In the genomic region with DNA sequence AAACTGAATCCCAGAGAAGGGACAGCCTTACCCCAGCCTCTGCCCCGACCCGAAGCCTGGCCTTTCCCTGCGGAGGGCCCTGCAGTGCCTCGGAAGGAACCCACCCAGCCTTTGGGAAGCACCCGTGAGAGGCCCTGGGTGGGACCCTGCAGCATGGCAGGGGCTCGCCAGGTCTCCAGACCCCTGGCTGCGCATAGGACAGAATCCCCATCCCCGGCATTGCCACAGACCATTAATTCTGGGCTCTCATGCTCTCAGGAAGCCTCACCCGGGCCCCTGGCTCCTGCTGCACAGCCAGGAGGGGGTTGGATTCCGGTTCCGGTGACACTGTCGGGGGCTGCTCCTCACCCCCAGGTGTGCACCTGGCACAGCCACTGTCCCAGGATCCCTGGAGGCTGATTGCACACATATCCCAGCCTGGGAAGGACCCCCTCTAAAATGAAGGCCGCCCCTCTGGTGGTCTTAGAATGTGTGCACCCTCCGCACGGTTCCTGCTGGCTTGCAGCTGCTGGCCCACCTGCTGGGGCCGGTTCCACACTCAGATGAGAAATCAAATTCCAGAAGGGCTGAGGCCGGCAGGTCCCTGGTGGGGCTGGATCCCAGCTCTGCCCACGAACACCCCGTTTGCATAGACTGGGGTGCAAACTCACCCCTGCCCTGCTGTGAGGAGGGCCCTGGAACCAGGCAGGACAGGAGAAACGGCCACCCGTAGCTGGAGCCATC, we compare ENCODE assay signal across 13 cellular contexts. TPM values are rescaled to one million over a fixed set of nuclear protein-coding genes. Genes with fewer than 3 reads are reported as not detected.
A peak's percentile ranks its signal among the peaks of the same experiment; 100 is the strongest.
DNase-seq lines count a peak whose midpoint lies in the region; ATAC-seq and TF ChIP-seq lines count a peak whose summit lies in the region.
"Had no signal": no experiment of that assay in that cellular context is flagged by ENCODE, and none has a peak within 500 bp of the region (broad histone marks: within the 10 kb centered on the region; RNA-seq: fewer than 3 reads in every experiment).

No MANE protein-coding gene starts in this region.

- CTCF ChIA-PET in PC-9 (lab: Charles Lee) = interaction anchor here (0.5 kb wide), 1 partner anchor 41 kb away, joined by 3 read pairs; no protein-coding TSS in a partner anchor

- TF ChIP-seq EP300 in sigmoid colon (IDR thresholded peaks at IDR 0.05) = no peak

- no peaks in the 10 kb centered on the region for H3K79me2 ChIP-seq in PC-9 (ENCODE audit: low read depth)

- DNase-seq in DMS79 (lab: John Stamatoyannopoulos, UW) (peak; percentile 32), PC-9 (no peak), esophagus squamous epithelium (lab: John Stamatoyannopoulos, UW) (no peak), sigmoid colon (no peak), NCI-H1436 (lab: John Stamatoyannopoulos, UW) (no peak), SHP77 treated with DMSO at 0.1 percent for 48 hours (lab: John Stamatoyannopoulos, UW) (no peak)
- DNase-seq in activated CD4-positive, alpha-beta T cell treated with anti-CD3 and anti-CD28 coated beads, Interleukin-2, amount 50 U/mL, for 1 hour = no peak
- DNase-seq: activated CD4-positive, alpha-beta T cell treated with anti-CD3 and anti-CD28 coated beads, Interleukin-2, amount 50 U/mL, for 4 hours; aorta; islet precursor cell; naive B cell; stimulated activated CD4-positive, alpha-beta T cell treated with anti-CD3 and anti-CD28 coated beads, Interleukin-4, amount 100 ng/mL, for 1 hour had no signal

- TSS peak; percentile 30 for BruUV-seq in PC-9 (replicated peaks; lab: Mats Ljungman, UMichigan)

- H3K27ac ChIP-seq in PC-9 (no peak overlapping the region), esophagus squamous epithelium (peak overlapping the region in 3 of 4 donors; percentile 11 to 62 (median 58)), sigmoid colon (peak overlapping the region in 2 of 4 donors; percentile 27 to 38)

- H3K36me3 ChIP-seq in PC-9 (ENCODE audit: low read depth) (no peaks in the 10 kb centered on the region), esophagus squamous epithelium (peaks cover 0 to 16% (median 0%) of the 10 kb centered on the region in 3 donors), sigmoid colon (no peaks in the 10 kb centered on the region)

- intact Hi-C loops in PC-9 (cut with micrococcal nuclease; ENCODE audit: unreplicated experiment) (no loop called here), esophagus squamous epithelium (cut with DNase I) (no loop called here), sigmoid colon (cut with DNase I) (no loop called here)

- H3K9me2 ChIP-seq in PC-9 (ENCODE audit: insufficient read depth) = no peaks in the 10 kb centered on the region

- no peaks in the 10 kb centered on the region for H3K9me3 ChIP-seq in PC-9 (ENCODE audit: insufficient read depth, low read depth)
- no peaks in the 10 kb centered on the region for H3K9me3 ChIP-seq in esophagus squamous epithelium
- no peaks in the 10 kb centered on the region for H3K9me3 ChIP-seq in sigmoid colon

- H4K20me1 ChIP-seq in PC-9 (ENCODE audit: insufficient read depth) = no peaks in the 10 kb centered on the region

- no peak overlapping the region for H3K4me3 ChIP-seq in PC-9
- peak overlapping the region; percentile 25 to 65 (median 48) for H3K4me3 ChIP-seq in esophagus squamous epithelium
- H3K4me3 ChIP-seq in sigmoid colon = peak overlapping the region in 3 of 4 donors; percentile 26 to 50 (median 47)

- no peak for TF ChIP-seq POLR2A in esophagus squamous epithelium (IDR thresholded peaks at IDR 0.05)
- TF ChIP-seq POLR2A in sigmoid colon (IDR thresholded peaks at IDR 0.05) = no peak

- no peak overlapping the region for H3K4me2 ChIP-seq in PC-9

- no peak for TF ChIP-seq CTCF in PC-9 (conservative IDR thresholded peaks at IDR 0.05)
- no peak for TF ChIP-seq CTCF in esophagus squamous epithelium (IDR thresholded peaks at IDR 0.05)
- no peak for TF ChIP-seq CTCF in sigmoid colon (IDR thresholded peaks at IDR 0.05)

- 85% methylated on average over 4 of the region's 21 CpGs; no CpG with 5 or more reads in 1 of the 2 donors for WGBS in esophagus squamous epithelium, 2 donors
- WGBS in sigmoid colon, 2 donors = 40 to 73% methylated on average over 21 of the region's 21 CpGs

- H3K27me3 ChIP-seq in PC-9 (ENCODE audit: insufficient read depth, low read depth) = no peaks in the 10 kb centered on the region
- H3K27me3 ChIP-seq in esophagus squamous epithelium = peaks cover 0 to 88% (median 5%) of the 10 kb centered on the region in 4 donors
- peaks cover 12 to 64% (median 44%) of the 10 kb centered on the region in 3 donors for H3K27me3 ChIP-seq in sigmoid colon

- ATAC-seq in HG03039 (IDR thresholded peaks at IDR 0.05; ENCODE audit: unreplicated experiment) = no peak

- H3K4me1 ChIP-seq in PC-9 (replicated peaks; ENCODE audit: insufficient read depth) (no peaks in the 10 kb centered on the region), esophagus squamous epithelium (peaks cover 7 to 40% (median 7%) of the 10 kb centered on the region in 3 donors), sigmoid colon (peaks cover 0 to 25% (median 12%) of the 10 kb centered on the region in 4 donors)

- H3F3A ChIP-seq in PC-9 (ENCODE audit: insufficient read depth, low read depth) = peaks cover 11% of the 10 kb centered on the region; the same call in 1 of the 2 replicates

- POLR2A ChIA-PET in PC-9 (lab: Charles Lee; ENCODE audit: unreplicated experiment) = no interaction called here

- H2AFZ ChIP-seq in PC-9 = no peak overlapping the region

RNA-seq across cellular contexts. Expression of a gene that starts 4.7 kb away (rescaled TPM):
- total RNA-seq in PC-9 (2021) (53.1 and 70.7 TPM in 2 replicates), esophagus squamous epithelium (10 to 100 TPM in 2 of 4 donors, 1 to 10 TPM in 2; 5.2 to 41.2 (median 21.2) TPM), sigmoid colon (10 to 100 TPM; 31.0 to 75.6 (median 46.0) TPM)
- 10 to 100 TPM in 2 of 3 donors, 1 to 10 TPM in 1; 6.0 to 43.5 (median 27.6) TPM for polyA plus RNA-seq in sigmoid colon

RNA-seq across cellular contexts. Expression of a gene that starts 19.9 kb away (rescaled TPM):
- total RNA-seq in PC-9 (2021) = 124 and 136 TPM in 2 replicates
- 10 to 100 TPM; 66.2 to 80.6 (median 75.8) TPM for total RNA-seq in esophagus squamous epithelium
- 10 to 100 TPM; 28.0 to 62.4 (median 33.7) TPM for total RNA-seq in sigmoid colon
- 100 to 1,000 TPM in 2 of 3 donors, 10 to 100 TPM in 1; 92.5 to 345 (median 181) TPM for polyA plus RNA-seq in sigmoid colon

RNA-seq across cellular contexts. Expression of a gene that starts 45.0 kb away (rescaled TPM):
- total RNA-seq in PC-9 (2021) (19.0 and 32.6 TPM in 2 replicates), esophagus squamous epithelium (1 to 10 TPM in 3 of 4 donors, under 1 TPM in 1; 0.48 to 6.3 (median 1.1) TPM), sigmoid colon (10 to 100 TPM in 3 of 4 donors, 1 to 10 TPM in 1; 9.6 to 18.3 (median 14.3) TPM)
- 1 to 10 TPM in 1 of 3 donors, under 1 TPM in 2; 0.23 to 6.5 (median 0.60) TPM for polyA plus RNA-seq in sigmoid colon
